ENCODE assay signal across 5 cellular contexts in the genomic region with DNA sequence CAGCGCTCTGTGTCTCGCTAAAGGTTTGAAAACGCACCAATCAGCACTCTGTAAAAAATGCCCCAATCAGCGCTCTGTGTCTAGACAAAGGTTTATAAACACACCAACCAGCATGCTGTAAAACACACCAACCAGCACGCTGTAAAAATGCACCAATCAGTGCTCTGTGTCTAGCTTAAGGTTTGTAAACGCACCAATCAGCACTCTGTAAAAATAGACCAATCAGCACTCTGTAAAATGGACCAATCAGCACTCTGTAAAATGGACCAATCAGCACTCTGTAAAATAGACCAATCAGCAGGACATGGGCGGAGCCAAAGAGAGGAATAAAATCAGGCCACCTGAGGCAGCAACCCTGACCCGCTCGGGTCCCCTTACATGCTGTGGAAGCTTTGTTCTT.
DNase-seq lines count a peak whose midpoint lies in the region; ATAC-seq, FAIRE-seq and TF ChIP-seq lines count a peak whose summit lies in the region.
"Not testable (repeated sequence)": the region's sequence is repeated elsewhere in the genome, so short reads cannot be mapped to it uniquely, and the experiment has no call there.

No MANE protein-coding gene starts in this region.

- not testable (repeated sequence) for H3K9me3 ChIP-seq in HEK293 (ENCODE audit: control insufficient read depth, insufficient read depth, low read depth, low read length); K562 (replicated peaks; ENCODE audit: control insufficient read depth, insufficient read depth, low read depth, low read length); testis

- in situ Hi-C loops in K562 (cut with MboI): not testable (repeated sequence)

- not testable (repeated sequence) for BruUV-seq in K562 (replicated peaks; lab: Mats Ljungman, UMichigan)

- H3K4me3 ChIP-seq in HEK293 (ENCODE audit: low read depth, low read length); K562; testis: not testable (repeated sequence)

- not testable (repeated sequence) for H3K79me2 ChIP-seq in K562 (ENCODE audit: control insufficient read depth, insufficient read depth, low read length)

- not testable (repeated sequence) for H4K20me1 ChIP-seq in K562 (replicated peaks; ENCODE audit: control insufficient read depth, insufficient read depth, low read length)

- TF ChIP-seq CTCF in HEK293 (tag by site-specific recombination; IDR thresholded peaks at IDR 0.05); K562 (IDR thresholded peaks at IDR 0.05 in 2 of 3, conservative IDR thresholded peaks at IDR 0.05 in 1 of 3; ENCODE audit: insufficient read depth in 2 of 3, low read depth in 1 of 3, low read length in 3 of 3); foreskin keratinocyte (conservative IDR thresholded peaks at IDR 0.05); testis (IDR thresholded peaks at IDR 0.05): not testable (repeated sequence)

- H2AFZ ChIP-seq in K562 (ENCODE audit: low read depth, low read length): not testable (repeated sequence)

- intact Hi-C loops in K562 (cut with micrococcal nuclease); testis (cut with DNase I; ENCODE audit: low total_unique reads): not testable (repeated sequence)

- POLR2A ChIA-PET in HEK293 (lab: Yijun Ruan, JAX); K562 (lab: Yijun Ruan, JAX): not testable (repeated sequence)

- peak; percentile 6 for DNase-seq in activated CD4-positive, alpha-beta T cell treated with anti-CD3 and anti-CD28 coated beads for 48 hours
- not testable (repeated sequence) for DNase-seq in K562 (ENCODE audit: extremely low read depth in 1 of 4, low spot score in 3 of 4); foreskin keratinocyte
- peak; percentile 58 for DNase-seq in testis

- not testable (repeated sequence) for H3K9me1 ChIP-seq in K562 (ENCODE audit: control insufficient read depth, insufficient read depth, low read length)

- TF ChIP-seq POLR2A in K562 (conservative IDR thresholded peaks at IDR 0.05); testis (IDR thresholded peaks at IDR 0.05): not testable (repeated sequence)

- H3K36me3 ChIP-seq in HEK293 (ENCODE audit: control insufficient read depth in 2 of 2, insufficient read depth in 1 of 2, low read length in 2 of 2); K562 (ENCODE audit: control insufficient read depth, insufficient read depth, low read length); testis (ENCODE audit: low read depth, missing control alignments): not testable (repeated sequence)

- H3K4me1 ChIP-seq in HEK293 (ENCODE audit: control insufficient read depth, insufficient read depth, low read length); K562 (replicated peaks in 1 of 2; ENCODE audit: control insufficient read depth in 2 of 2, insufficient read depth in 2 of 2, low read length in 2 of 2); foreskin keratinocyte; testis: not testable (repeated sequence)

- not testable (repeated sequence) for H3K4me2 ChIP-seq in K562 (ENCODE audit: insufficient read depth, low read length)

- TF ChIP-seq RAD21 in K562 (CRISPR knock-in tag; conservative IDR thresholded peaks at IDR 0.05 in 1 of 2, IDR thresholded peaks at IDR 0.05 in 1 of 2): not testable (repeated sequence)

- FAIRE-seq in K562 (lab: Jason Lieb, UNC): not testable (repeated sequence)

- not testable (repeated sequence) for H3K9ac ChIP-seq in K562 (ENCODE audit: insufficient read depth in 1 of 2, low read depth in 2 of 2, low read length in 2 of 2)

- H3K27me3 ChIP-seq in K562 (ENCODE audit: control insufficient read depth in 2 of 2, insufficient read depth in 2 of 2, low read length in 2 of 2); foreskin keratinocyte; testis: not testable (repeated sequence)

- ATAC-seq in K562: not testable (repeated sequence)
- ATAC-seq in foreskin keratinocyte: peak; percentile 14

- WGBS in K562 (ENCODE audit: insufficient coverage, low coverage, missing lambda C conversion rate): 20% methylated on average over 7 of the region's 9 CpGs
- WGBS in testis, 2 donors: 94 to 96% methylated on average over 9 of the region's 9 CpGs

- not testable (repeated sequence) for H3K27ac ChIP-seq in HEK293 (ENCODE audit: extremely low read depth, low read depth, low read length); K562 (ENCODE audit: extremely low read depth, low read depth, low read length); foreskin keratinocyte; testis

- CTCF ChIA-PET in HEK293 (lab: Yijun Ruan, JAX): interaction anchor here (0.8 kb wide), 1 partner anchor 15 kb away, joined by 3 read pairs; no protein-coding TSS in a partner anchor
- CTCF ChIA-PET in K562 (lab: Yijun Ruan, JAX; ENCODE audit: low intra/inter-chr PET ratio): not testable (repeated sequence)

- not testable (repeated sequence) for TF ChIP-seq EP300 in K562 (IDR thresholded peaks at IDR 0.05; ENCODE audit: low read length)

TF ChIP-seq in HEK293, 187 proteins besides CTCF, POLR2A, EP300 and RAD21:
- TF ChIP-seq SP2 (tag by site-specific recombination; IDR thresholded peaks at IDR 0.05): 0 out of 2 replicates have a peak, but pooled peaks have one; percentile 9

TF ChIP-seq in K562, 482 proteins besides CTCF, POLR2A, EP300 and RAD21:
- TF ChIP-seq ZNF316 (IDR thresholded peaks at IDR 0.05) (peak; percentile 70), NFYB (IDR thresholded peaks at IDR 0.05; ENCODE audit: extremely low read depth, insufficient read length) (peak; percentile 51), C11orf30 (IDR thresholded peaks at IDR 0.05; ENCODE audit: low read depth) (0 out of 2 replicates have a peak, but pooled peaks have one; percentile 39)
